Comparison of ENCODE assay signal across 18 cellular contexts in the genomic region with DNA sequence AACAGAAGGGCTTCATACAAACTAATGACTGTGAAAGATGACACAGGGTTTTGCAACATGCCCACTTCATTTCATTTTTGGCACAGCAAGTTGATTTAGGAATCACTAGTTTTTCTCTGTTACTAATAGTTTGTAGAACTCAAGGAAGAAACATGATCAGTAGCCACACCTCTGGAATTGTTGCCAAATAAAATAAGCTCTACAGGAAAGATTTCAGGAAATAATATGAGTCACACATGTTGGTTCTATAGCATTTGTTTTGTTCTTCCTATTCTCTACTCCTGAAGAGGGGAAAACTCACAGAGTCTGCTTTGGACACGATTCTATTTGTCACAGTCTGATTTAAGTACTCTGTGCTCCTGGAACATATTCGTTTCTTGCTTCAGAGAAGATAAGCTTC.
DNase-seq lines count a peak whose midpoint lies in the region; ATAC-seq, FAIRE-seq and TF ChIP-seq lines count a peak whose summit lies in the region.
"Had no signal": no experiment of that assay in that cellular context is flagged by ENCODE, and none has a peak within 500 bp of the region (broad histone marks: within the 10 kb centered on the region; RNA-seq: fewer than 3 reads in every experiment).

No MANE protein-coding gene starts in this region.

- 7% methylated on average over 2 of the region's 2 CpGs for WGBS in SK-N-SH (ENCODE audit: low lambda C conversion rate)

- H3F3A ChIP-seq in SK-N-SH (replicated peaks; ENCODE audit: insufficient read depth), result no peaks in the 10 kb centered on the region

- H3K36me3 Mint-ChIP-seq in T-helper 2 cell treated with Interferon-gamma antibody and Interleukin-4, amounts not matched to agents 5 μg/mL and 100 μg/mL, for 36 hours (ENCODE audit: low read depth), result no peaks in the 10 kb centered on the region
- H3K36me3 Mint-ChIP-seq: stimulated activated naive B cell treated with anti-CD40 and anti-IgM and Interleukin-4, amounts not matched to agents 10 μg/mL and 1 μg/mL and 100 μg/mL, for 72 hours had no signal

- H3K36me3 ChIP-seq in SK-N-SH (replicated peaks in 1 of 2; ENCODE audit: control insufficient read depth in 1 of 2, insufficient read depth in 2 of 2, low read length in 1 of 2), result no peaks in the 10 kb centered on the region
- H3K36me3 ChIP-seq in brain microvascular endothelial cell (replicated peaks), result no peaks in the 10 kb centered on the region
- no peaks in the 10 kb centered on the region for H3K36me3 ChIP-seq in colonic mucosa
- H3K36me3 ChIP-seq: BLaER1 treated with 17β-estradiol and CSF1 and Interleukin-3, amounts not matched to agents 10 nM and 100 nM; upper lobe of left lung had no signal

- H3K9me2 ChIP-seq in SK-N-SH, result no peaks in the 10 kb centered on the region

- H3K27ac ChIP-seq in SK-N-SH (ENCODE audit: low read depth in 2 of 2, low read length in 1 of 2) (no peak overlapping the region; a peak in 1 of 4 replicates), brain microvascular endothelial cell (no peak overlapping the region), colonic mucosa (no peak overlapping the region)
- H3K27ac ChIP-seq: 22Rv1; BLaER1 treated with 17β-estradiol and CSF1 and Interleukin-3, amounts not matched to agents 10 nM and 100 nM; upper lobe of left lung had no signal

- DNase-seq in SK-N-SH, result no peak
- peak; percentile 3 for DNase-seq in brain microvascular endothelial cell
- peak; percentile 3 for DNase-seq in fibroblast of villous mesenchyme (ENCODE audit: low read depth)
- DNase-seq in urothelium cell line (ENCODE audit: low spot score), result peak; percentile 4
- DNase-seq in activated effector memory CD4-positive, alpha-beta T cell treated with Interleukin-2 at 50 U/mL for 16 hours, result no peak
- no peak for DNase-seq in T-helper 2 cell treated with Interferon-gamma antibody and Interleukin-4, amounts not matched to agents 5 μg/mL and 100 μg/mL, for 36 hours (ENCODE audit: low spot score)
- no peak for DNase-seq in colonic mucosa
- DNase-seq: activated CD4-positive, alpha-beta memory T cell treated with anti-CD3 and anti-CD28 coated beads, Interleukin-2, amount 10 ng/mL, durations not matched to agents 7 days and 5 days; NCI-H2029; NCI-H526; stimulated activated naive B cell treated with anti-CD40 and anti-IgM and Interleukin-4, amounts not matched to agents 10 μg/mL and 1 μg/mL and 100 μg/mL, for 72 hours; upper lobe of left lung had no signal

- no peak overlapping the region for H3K27ac Mint-ChIP-seq in T-helper 2 cell treated with Interferon-gamma antibody and Interleukin-4, amounts not matched to agents 5 μg/mL and 100 μg/mL, for 36 hours
- H3K27ac Mint-ChIP-seq: activated CD4-positive, alpha-beta memory T cell treated with anti-CD3 and anti-CD28 coated beads, Interleukin-2, amount 10 ng/mL, durations not matched to agents 7 days and 5 days; activated T-helper 1 cell treated with anti-CD3 and anti-CD28 coated beads, Interleukin-12 subunit alpha, Interleukin-12 subunit beta, Interleukin-2, Interleukin-4 antibody, amounts not matched to agents 30 ng/mL and 10 ng/mL and 1 ng/mL, durations not matched to agents 14 hours and 24 hours and 36 hours; dendritic cell treated with granulocyte-macrophage colony-stimulating factor and Interleukin-4, amounts not matched to agents 40 ng/mL and 50 ng/mL, for 4 days; stimulated activated naive B cell treated with anti-CD40 and anti-IgM and Interleukin-4, amounts not matched to agents 10 μg/mL and 1 μg/mL and 100 μg/mL, for 72 hours had no signal

- H3K4me1 ChIP-seq in SK-N-SH (ENCODE audit: control insufficient read depth in 1 of 2, insufficient read depth in 2 of 2, low read depth in 1 of 2, low read length in 1 of 2) (no peaks in the 10 kb centered on the region), colonic mucosa (no peaks in the 10 kb centered on the region)
- H3K4me1 ChIP-seq: BLaER1 treated with 17β-estradiol and CSF1 and Interleukin-3, amounts not matched to agents 10 nM and 100 nM; upper lobe of left lung had no signal

- TF ChIP-seq RAD21 in SK-N-SH (IDR thresholded peaks at IDR 0.05; ENCODE audit: low read length), result no peak

- H4K20me1 ChIP-seq in SK-N-SH (ENCODE audit: insufficient read depth), result no peaks in the 10 kb centered on the region
- H4K20me1 ChIP-seq: BLaER1 treated with 17β-estradiol and CSF1 and Interleukin-3, amounts not matched to agents 10 nM and 100 nM had no signal

- POLR2A ChIA-PET in SK-N-SH (lab: Yijun Ruan, JAX), result no interaction called here

- CTCF ChIA-PET in SK-N-SH (lab: Yijun Ruan, JAX), result interaction anchor here (0.7 kb wide), 1 partner anchor 1261 kb away, joined by 3 read pairs; no protein-coding TSS in a partner anchor

- H3K4me1 Mint-ChIP-seq in T-helper 2 cell treated with Interferon-gamma antibody and Interleukin-4, amounts not matched to agents 5 μg/mL and 100 μg/mL, for 36 hours (ENCODE audit: low read depth), result no peaks in the 10 kb centered on the region
- H3K4me1 Mint-ChIP-seq: activated CD4-positive, alpha-beta memory T cell treated with anti-CD3 and anti-CD28 coated beads, Interleukin-2, amount 10 ng/mL, durations not matched to agents 7 days and 5 days; stimulated activated naive B cell treated with anti-CD40 and anti-IgM and Interleukin-4, amounts not matched to agents 10 μg/mL and 1 μg/mL and 100 μg/mL, for 72 hours had no signal

- peak; percentile 57 for ATAC-seq in SK-N-SH treated with all-trans-retinoic acid at 6 μM for 48 hours
- ATAC-seq: esophagus mucosa; stimulated activated naive B cell treated with anti-CD40 and anti-IgM and Interleukin-4, amounts not matched to agents 10 μg/mL and 1 μg/mL and 100 μg/mL, for 72 hours had no signal

- H3K4me3 Mint-ChIP-seq in T-helper 2 cell treated with Interferon-gamma antibody and Interleukin-4, amounts not matched to agents 5 μg/mL and 100 μg/mL, for 36 hours, result no peak overlapping the region
- H3K4me3 Mint-ChIP-seq: activated CD4-positive, alpha-beta memory T cell treated with anti-CD3 and anti-CD28 coated beads, Interleukin-2, amount 10 ng/mL, durations not matched to agents 7 days and 5 days; activated T-helper 1 cell treated with anti-CD3 and anti-CD28 coated beads, Interleukin-12 subunit alpha, Interleukin-12 subunit beta, Interleukin-2, Interleukin-4 antibody, amounts not matched to agents 30 ng/mL and 10 ng/mL and 1 ng/mL, durations not matched to agents 14 hours and 24 hours and 36 hours; dendritic cell treated with granulocyte-macrophage colony-stimulating factor and Interleukin-4, amounts not matched to agents 40 ng/mL and 50 ng/mL, for 4 days; stimulated activated naive B cell treated with anti-CD40 and anti-IgM and Interleukin-4, amounts not matched to agents 10 μg/mL and 1 μg/mL and 100 μg/mL, for 72 hours had no signal

- H3K9me3 Mint-ChIP-seq in T-helper 2 cell treated with Interferon-gamma antibody and Interleukin-4, amounts not matched to agents 5 μg/mL and 100 μg/mL, for 36 hours, result no peaks in the 10 kb centered on the region
- H3K9me3 Mint-ChIP-seq: activated CD4-positive, alpha-beta memory T cell treated with anti-CD3 and anti-CD28 coated beads, Interleukin-2, amount 10 ng/mL, durations not matched to agents 7 days and 5 days had no signal

- no peaks in the 10 kb centered on the region for H3K79me2 ChIP-seq in SK-N-SH (ENCODE audit: insufficient read depth)

- H3K9ac ChIP-seq in SK-N-SH, result no peak overlapping the region
- no peak overlapping the region for H3K9ac ChIP-seq in colonic mucosa (ENCODE audit: low read depth in 2 of 2, low read length in 2 of 2)
- H3K9ac ChIP-seq: BLaER1 treated with 17β-estradiol and CSF1 and Interleukin-3, amounts not matched to agents 10 nM and 100 nM had no signal

- H3K4me3 ChIP-seq in SK-N-SH (ENCODE audit: low read depth in 2 of 2, low read length in 1 of 2), result no peak overlapping the region
- H3K4me3 ChIP-seq in brain microvascular endothelial cell (ENCODE audit: low read depth, low read length), result no peak overlapping the region
- H3K4me3 ChIP-seq in fibroblast of villous mesenchyme (ENCODE audit: low read depth, low read length), result no peak overlapping the region
- H3K4me3 ChIP-seq in colonic mucosa, result no peak overlapping the region
- H3K4me3 ChIP-seq: BLaER1 treated with 17β-estradiol and CSF1 and Interleukin-3, amounts not matched to agents 10 nM and 100 nM; upper lobe of left lung had no signal

- H3K27me3 ChIP-seq in SK-N-SH (ENCODE audit: insufficient read depth) (no peaks in the 10 kb centered on the region), brain microvascular endothelial cell (replicated peaks) (no peaks in the 10 kb centered on the region), colonic mucosa (no peaks in the 10 kb centered on the region)
- H3K27me3 ChIP-seq: BLaER1 treated with 17β-estradiol and CSF1 and Interleukin-3, amounts not matched to agents 10 nM and 100 nM; upper lobe of left lung had no signal

- intact Hi-C loops in colonic mucosa (cut with DNase I), result no loop called here

- no peak for FAIRE-seq in urothelium cell line (lab: Jason Lieb, UNC)

- TF ChIP-seq EP300 in SK-N-SH (IDR thresholded peaks at IDR 0.05; ENCODE audit: borderline replicate concordance in 1 of 2, low read depth in 1 of 2, low read length in 1 of 2), result no peak

- no peak overlapping the region for H2AFZ ChIP-seq in SK-N-SH (ENCODE audit: low read depth)

- TF ChIP-seq CTCF in SK-N-SH (IDR thresholded peaks at IDR 0.05) (no peak), brain microvascular endothelial cell (IDR thresholded peaks at IDR 0.05; ENCODE audit: low read depth, low read length, missing control alignments) (no peak), fibroblast of villous mesenchyme (IDR thresholded peaks at IDR 0.05; ENCODE audit: insufficient read depth, low read depth, low read length) (no peak), colonic mucosa (IDR thresholded peaks at IDR 0.05) (no peak)

- in situ Hi-C loops in brain microvascular endothelial cell (cut with HindIII; ENCODE audit: low pct_ligation_motif_present, low sequenced_read_pairs), result no loop called here

- no peaks in the 10 kb centered on the region for H3K27me3 Mint-ChIP-seq in T-helper 2 cell treated with Interferon-gamma antibody and Interleukin-4, amounts not matched to agents 5 μg/mL and 100 μg/mL, for 36 hours (ENCODE audit: low read depth)
- H3K27me3 Mint-ChIP-seq: activated CD4-positive, alpha-beta memory T cell treated with anti-CD3 and anti-CD28 coated beads, Interleukin-2, amount 10 ng/mL, durations not matched to agents 7 days and 5 days; dendritic cell treated with granulocyte-macrophage colony-stimulating factor and Interleukin-4, amounts not matched to agents 40 ng/mL and 50 ng/mL, for 4 days; stimulated activated naive B cell treated with anti-CD40 and anti-IgM and Interleukin-4, amounts not matched to agents 10 μg/mL and 1 μg/mL and 100 μg/mL, for 72 hours had no signal

- H3K9me3 ChIP-seq in SK-N-SH (no peaks in the 10 kb centered on the region), colonic mucosa (no peaks in the 10 kb centered on the region)
- H3K9me3 ChIP-seq: BLaER1 treated with 17β-estradiol and CSF1 and Interleukin-3, amounts not matched to agents 10 nM and 100 nM; upper lobe of left lung had no signal

- H3K4me2 ChIP-seq in SK-N-SH, result no peak overlapping the region
- H3K4me2 ChIP-seq: BLaER1 treated with 17β-estradiol and CSF1 and Interleukin-3, amounts not matched to agents 10 nM and 100 nM had no signal

TF ChIP-seq in SK-N-SH treated with all-trans-retinoic acid at 6 μM for 48 hours, 23 proteins besides CTCF, POLR2A, EP300 and RAD21 (continues in another document):
- TF ChIP-seq TOX (CRISPR knock-in tag; IDR thresholded peaks at IDR 0.05; ENCODE audit: borderline replicate concordance), result no peak

TF ChIP-seq in SK-N-SH, 30 proteins besides CTCF, POLR2A, EP300 and RAD21 (continues in another document):
- TF ChIP-seq TCF12 (IDR thresholded peaks at IDR 0.05), result no peak

Comparison
In these comparisons a context has a peak if more than half of its experiments do, and no peak if none do; other contexts are left out.
1. DNase-seq: peak in brain microvascular endothelial cell (single experiment), fibroblast of villous mesenchyme (single experiment) and urothelium cell line (single experiment); none in SK-N-SH (single experiment), activated effector memory CD4-positive, alpha-beta T cell treated with Interleukin-2 at 50 U/mL for 16 hours (single experiment), T-helper 2 cell treated with Interferon-gamma antibody and Interleukin-4, amounts not matched to agents 5 μg/mL and 100 μg/mL, for 36 hours (single experiment) and colonic mucosa (single experiment).